Comparison of ENCODE assay signal across 15 cellular contexts in the genomic region with DNA sequence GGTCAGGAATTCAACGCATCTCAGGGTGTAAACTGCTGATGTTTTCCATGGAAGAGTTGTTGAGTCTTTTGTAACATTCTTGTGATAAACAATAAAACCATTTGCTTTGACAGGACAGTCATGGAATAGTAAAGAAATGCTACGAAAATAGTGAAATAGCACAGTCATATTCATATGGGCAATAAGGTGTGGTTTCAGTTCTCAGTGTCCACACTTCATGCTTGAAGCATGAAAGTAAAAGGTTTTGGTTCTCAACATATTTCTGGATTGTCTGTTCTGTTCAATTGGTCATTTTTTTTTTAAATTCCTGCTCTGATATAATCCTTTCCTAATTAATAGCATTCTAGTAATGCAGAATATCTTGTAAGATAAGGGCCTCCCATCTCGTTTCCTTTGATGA.
DNase-seq lines count a peak whose midpoint lies in the region; ATAC-seq and TF ChIP-seq lines count a peak whose summit lies in the region.
"Had no signal": no experiment of that assay in that cellular context is flagged by ENCODE, and none has a peak within 500 bp of the region (broad histone marks: within the 10 kb centered on the region; RNA-seq: fewer than 3 reads in every experiment).

No MANE protein-coding gene starts in this region.

- peak; percentile 89 for ATAC-seq in GM18909 (IDR thresholded peaks at IDR 0.05; ENCODE audit: poor library complexity, unreplicated experiment)
- peak; percentile 96 for ATAC-seq in GM21619 (IDR thresholded peaks at IDR 0.05; ENCODE audit: unreplicated experiment)
- peak; percentile 94 for ATAC-seq in HG03064 (IDR thresholded peaks at IDR 0.05; ENCODE audit: low read depth, unreplicated experiment)
- ATAC-seq: pancreas had no signal

- H3K4me3 ChIP-seq in neural progenitor cell (no peak overlapping the region), WERI-Rb-1 (ENCODE audit: low read depth, low read length) (no peak overlapping the region)
- H3K4me3 ChIP-seq: pancreas had no signal

- H3K4me1 ChIP-seq in neural progenitor cell: no peaks in the 10 kb centered on the region

- H3K27ac Mint-ChIP-seq in neural progenitor cell: no peak overlapping the region
- H3K27ac Mint-ChIP-seq: CD14-positive monocyte had no signal

- no peak overlapping the region for H3K4me2 ChIP-seq in neural progenitor cell

- H3K27ac ChIP-seq in neural progenitor cell: no peak overlapping the region
- H3K27ac ChIP-seq in WERI-Rb-1: no peak overlapping the region
- H3K27ac ChIP-seq: epithelial cell of prostate, pancreas had no signal

- H2AFZ ChIP-seq in neural progenitor cell (replicated peaks): peak overlapping the region; percentile 51

- H4K20me1 ChIP-seq in neural progenitor cell (ENCODE audit: low read depth): no peaks in the 10 kb centered on the region

- H3K9ac ChIP-seq in neural progenitor cell: no peak overlapping the region

- no peaks in the 10 kb centered on the region for H3F3A ChIP-seq in neural progenitor cell (ENCODE audit: low read depth)

- no peaks in the 10 kb centered on the region for H3K79me2 ChIP-seq in neural progenitor cell (ENCODE audit: low read depth)

- TF ChIP-seq POLR2A in erythroblast (IDR thresholded peaks at IDR 0.05; ENCODE audit: low read length): no peak

- H3K9me3 Mint-ChIP-seq in neural progenitor cell: peaks cover 17% of the 10 kb centered on the region

- H3K27me3 ChIP-seq in neural progenitor cell: no peaks in the 10 kb centered on the region
- H3K27me3 ChIP-seq in WERI-Rb-1 (ENCODE audit: insufficient read depth, low read depth, severe bottlenecking): no peaks in the 10 kb centered on the region
- H3K27me3 ChIP-seq: pancreas had no signal

- H3K4me1 Mint-ChIP-seq in neural progenitor cell: peaks cover 11% of the 10 kb centered on the region
- H3K4me1 Mint-ChIP-seq: CD14-positive monocyte had no signal

- no peaks in the 10 kb centered on the region for H3K36me3 Mint-ChIP-seq in neural progenitor cell
- H3K36me3 Mint-ChIP-seq: CD14-positive monocyte had no signal

- H3K4me3 Mint-ChIP-seq in neural progenitor cell: no peak overlapping the region
- H3K4me3 Mint-ChIP-seq: CD14-positive monocyte had no signal

- TF ChIP-seq CTCF in neural progenitor cell (IDR thresholded peaks at IDR 0.05) (no peak), WERI-Rb-1 (IDR thresholded peaks at IDR 0.05; ENCODE audit: low read depth, low read length) (no peak)

- H3K36me3 ChIP-seq in neural progenitor cell (no peaks in the 10 kb centered on the region), WERI-Rb-1 (no peaks in the 10 kb centered on the region)
- H3K36me3 ChIP-seq: pancreas had no signal

- peaks cover 5% of the 10 kb centered on the region for H3K9me3 ChIP-seq in neural progenitor cell (ENCODE audit: low read depth)
- H3K9me3 ChIP-seq in WERI-Rb-1 (ENCODE audit: severe bottlenecking): no peaks in the 10 kb centered on the region
- H3K9me3 ChIP-seq: pancreas had no signal

- DNase-seq in neural progenitor cell (ENCODE audit: low spot score): no peak
- no peak for DNase-seq in DMS53 treated with DMSO at 0.1 percent for 48 hours (lab: John Stamatoyannopoulos, UW; ENCODE audit: unreplicated experiment)
- DNase-seq in inferior parietal cortex (ENCODE audit: extremely low spot score): no peak
- DNase-seq in WERI-Rb-1: no peak
- no peak for DNase-seq in erythroblast (lab: John Stamatoyannopoulos, UW)
- DNase-seq: activated T-cell treated with anti-CD3 and anti-CD28 coated beads for 4 hours, kidney, NCI-H1048, OCI-M1, pancreas had no signal

- H3K27me3 Mint-ChIP-seq in neural progenitor cell (ENCODE audit: insufficient read depth, low read depth): peaks cover 2% of the 10 kb centered on the region
